ENCODE assay signal across 16 cellular contexts in the genomic region with DNA sequence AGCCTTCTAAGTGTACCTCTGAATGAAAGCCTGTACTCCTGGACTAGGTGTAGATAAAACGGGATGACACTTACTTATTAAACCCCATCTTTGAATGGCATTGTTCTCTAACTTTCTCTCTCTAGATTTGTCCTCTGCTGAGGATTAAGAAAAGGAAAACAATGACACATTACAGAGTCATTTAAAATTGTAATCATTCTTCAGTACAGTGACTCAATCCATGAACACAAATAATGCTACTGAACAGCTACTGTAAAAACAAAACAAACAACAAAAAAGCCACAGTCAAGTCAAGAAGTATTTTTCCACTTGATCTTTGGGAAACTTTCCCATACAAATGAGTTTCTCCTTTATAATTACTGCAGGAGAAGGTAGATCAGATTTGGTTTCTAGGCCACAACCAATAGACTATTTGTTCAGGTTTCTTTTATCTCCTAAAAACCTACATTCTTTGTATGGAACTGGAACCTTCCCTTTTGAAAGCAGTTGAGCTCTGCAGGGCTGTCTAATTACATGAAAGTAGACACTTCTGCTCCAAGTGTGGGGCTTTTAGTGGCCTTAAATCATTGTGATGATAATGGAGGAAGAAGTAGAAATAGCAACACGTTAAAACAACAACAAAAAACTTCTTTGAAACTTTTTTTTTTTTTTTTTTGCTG.
DNase-seq lines count a peak whose midpoint lies in the region; ATAC-seq and TF ChIP-seq lines count a peak whose summit lies in the region.
"Had no signal": no experiment of that assay in that cellular context is flagged by ENCODE, and none has a peak within 500 bp of the region (broad histone marks: within the 10 kb centered on the region; RNA-seq: fewer than 3 reads in every experiment).

No MANE protein-coding gene starts in this region.

- no peaks in the 10 kb centered on the region for H3K4me1 ChIP-seq in CD8-positive, alpha-beta T cell (ENCODE audit: insufficient read depth, low read length)
- H3K4me1 ChIP-seq: prostate gland had no signal

- no peaks in the 10 kb centered on the region for H3K9me3 Mint-ChIP-seq in CD8-positive, alpha-beta T cell
- H3K9me3 Mint-ChIP-seq in mesothelial cell of epicardium: no peaks in the 10 kb centered on the region
- H3K9me3 Mint-ChIP-seq in activated naive CD8-positive, alpha-beta T cell treated with anti-CD3 and anti-CD28 coated beads for 36 hours: no peaks in the 10 kb centered on the region
- H3K9me3 Mint-ChIP-seq: activated naive CD8-positive, alpha-beta T cell treated with anti-CD3 and anti-CD28 coated beads, Interleukin-2, amount 10 ng/mL, durations not matched to agents 7 days and 5 days; stimulated activated naive CD8-positive, alpha-beta T cell treated with anti-CD3 and anti-CD28 coated beads, Interleukin-15, amount 100 ng/mL, for 72 hours had no signal

- CTCF ChIA-PET in CD8-positive, alpha-beta T cell (lab: Charles Lee): no interaction called here

- H3K36me3 ChIP-seq in CD8-positive, alpha-beta T cell (ENCODE audit: insufficient read depth, low read length): peaks cover 37% of the 10 kb centered on the region
- H3K36me3 ChIP-seq: prostate gland had no signal

- no peak overlapping the region for H3K4me3 ChIP-seq in CD8-positive, alpha-beta T cell (ENCODE audit: low read depth, low read length)
- no peak overlapping the region for H3K4me3 ChIP-seq in astrocyte of the cerebellum (ENCODE audit: low read depth, low read length)
- H3K4me3 ChIP-seq: prostate gland had no signal

- no peak overlapping the region for H3K4me3 Mint-ChIP-seq in CD8-positive, alpha-beta T cell
- H3K4me3 Mint-ChIP-seq in mesothelial cell of epicardium: no peak overlapping the region
- H3K4me3 Mint-ChIP-seq in activated naive CD8-positive, alpha-beta T cell treated with anti-CD3 and anti-CD28 coated beads for 36 hours: no peak overlapping the region
- H3K4me3 Mint-ChIP-seq: activated naive CD8-positive, alpha-beta T cell treated with anti-CD3 and anti-CD28 coated beads, Interleukin-2, amount 10 ng/mL, durations not matched to agents 7 days and 5 days; CD14-positive monocyte; stimulated activated naive CD8-positive, alpha-beta T cell treated with anti-CD3 and anti-CD28 coated beads, Interleukin-15, amount 100 ng/mL, for 72 hours had no signal

- H3K36me3 Mint-ChIP-seq in CD8-positive, alpha-beta T cell: peaks cover 86% of the 10 kb centered on the region
- peaks cover 32% of the 10 kb centered on the region for H3K36me3 Mint-ChIP-seq in mesothelial cell of epicardium
- peaks cover 23% of the 10 kb centered on the region for H3K36me3 Mint-ChIP-seq in activated naive CD8-positive, alpha-beta T cell treated with anti-CD3 and anti-CD28 coated beads for 36 hours
- H3K36me3 Mint-ChIP-seq: CD14-positive monocyte had no signal

- H3K27me3 Mint-ChIP-seq in CD8-positive, alpha-beta T cell (ENCODE audit: low read depth): no peaks in the 10 kb centered on the region
- no peaks in the 10 kb centered on the region for H3K27me3 Mint-ChIP-seq in mesothelial cell of epicardium (ENCODE audit: low read depth)
- H3K27me3 Mint-ChIP-seq in activated naive CD8-positive, alpha-beta T cell treated with anti-CD3 and anti-CD28 coated beads for 36 hours: no peaks in the 10 kb centered on the region
- H3K27me3 Mint-ChIP-seq: activated naive CD8-positive, alpha-beta T cell treated with anti-CD3 and anti-CD28 coated beads, Interleukin-2, amount 10 ng/mL, durations not matched to agents 7 days and 5 days; stimulated activated naive CD8-positive, alpha-beta T cell treated with anti-CD3 and anti-CD28 coated beads, Interleukin-15, amount 100 ng/mL, for 72 hours had no signal

- no peaks in the 10 kb centered on the region for H3K27me3 ChIP-seq in CD8-positive, alpha-beta T cell (ENCODE audit: insufficient read depth, low read length)

- no peak for ATAC-seq in CD8-positive, alpha-beta T cell
- ATAC-seq in GM19395 (IDR thresholded peaks at IDR 0.05; ENCODE audit: unreplicated experiment): no peak
- ATAC-seq: stimulated activated naive CD8-positive, alpha-beta T cell treated with anti-CD3 and anti-CD28 coated beads, Interleukin-15, amount 100 ng/mL, for 72 hours had no signal

- POLR2A ChIA-PET in CD8-positive, alpha-beta T cell (lab: Charles Lee): no interaction called here

- no peak for TF ChIP-seq CTCF in CD8-positive, alpha-beta T cell (IDR thresholded peaks at IDR 0.05)
- TF ChIP-seq CTCF in astrocyte of the cerebellum (IDR thresholded peaks at IDR 0.05; ENCODE audit: low read depth, low read length, missing control alignments) (no peak), mesothelial cell of epicardium (IDR thresholded peaks at IDR 0.05; ENCODE audit: unreplicated experiment) (no peak)

- in situ Hi-C loops in astrocyte of the cerebellum (cut with HindIII; ENCODE audit: low sequenced_read_pairs) (no loop called here), KBM-7 (cut with MboI; ENCODE audit: low pct_unique_long_range_greater_than_20kb, low sequenced_read_pairs) (no loop called here)

- no peaks in the 10 kb centered on the region for H3K4me1 Mint-ChIP-seq in CD8-positive, alpha-beta T cell (ENCODE audit: low read depth)
- H3K4me1 Mint-ChIP-seq in mesothelial cell of epicardium: no peaks in the 10 kb centered on the region
- H3K4me1 Mint-ChIP-seq in activated naive CD8-positive, alpha-beta T cell treated with anti-CD3 and anti-CD28 coated beads for 36 hours: no peaks in the 10 kb centered on the region
- H3K4me1 Mint-ChIP-seq: activated naive CD8-positive, alpha-beta T cell treated with anti-CD3 and anti-CD28 coated beads, Interleukin-2, amount 10 ng/mL, durations not matched to agents 7 days and 5 days; CD14-positive monocyte; stimulated activated naive CD8-positive, alpha-beta T cell treated with anti-CD3 and anti-CD28 coated beads, Interleukin-15, amount 100 ng/mL, for 72 hours had no signal

- intact Hi-C loops in CD8-positive, alpha-beta T cell (cut with DNase I, micrococcal nuclease): no loop called here

- peak overlapping the region; percentile 69 for H3K27ac Mint-ChIP-seq in CD8-positive, alpha-beta T cell
- H3K27ac Mint-ChIP-seq in mesothelial cell of epicardium: no peak overlapping the region
- H3K27ac Mint-ChIP-seq in activated naive CD8-positive, alpha-beta T cell treated with anti-CD3 and anti-CD28 coated beads for 36 hours: no peak overlapping the region
- H3K27ac Mint-ChIP-seq: activated naive CD8-positive, alpha-beta T cell treated with anti-CD3 and anti-CD28 coated beads, Interleukin-2, amount 10 ng/mL, durations not matched to agents 7 days and 5 days; CD14-positive monocyte; stimulated activated naive CD8-positive, alpha-beta T cell treated with anti-CD3 and anti-CD28 coated beads, Interleukin-15, amount 100 ng/mL, for 72 hours had no signal

- no peak overlapping the region for H3K27ac ChIP-seq in CD8-positive, alpha-beta T cell (ENCODE audit: low read depth, low read length)
- H3K27ac ChIP-seq: prostate gland had no signal

- no peaks in the 10 kb centered on the region for H3K9me3 ChIP-seq in CD8-positive, alpha-beta T cell (ENCODE audit: low read length)
- H3K9me3 ChIP-seq: prostate gland had no signal

- DNase-seq in CD8-positive, alpha-beta T cell: no peak
- DNase-seq in HT1080 (ENCODE audit: low read depth) (peak; percentile 50), astrocyte of the cerebellum (ENCODE audit: low read depth) (peak; percentile 4), left kidney (ENCODE audit: low read depth, low spot score) (peak; percentile 22), mesothelial cell of epicardium (ENCODE audit: low spot score in 2 of 2, unreplicated experiment in 2 of 2) (no peak), KBM-7 (no peak)
- DNase-seq in activated naive CD8-positive, alpha-beta T cell treated with anti-CD3 and anti-CD28 coated beads for 36 hours: no peak
- DNase-seq: activated naive CD8-positive, alpha-beta T cell treated with anti-CD3 and anti-CD28 coated beads, Interleukin-2, amount 10 ng/mL, durations not matched to agents 7 days and 5 days; hippocampal formation; NCI-H1436 treated with DMSO at 0.1 percent for 48 hours; NK-92 treated with Interleukin-12 subunit alpha and Interleukin-12 subunit beta, amount 100 ng/mL, for 24 hours; stimulated activated CD4-positive, alpha-beta T cell treated with anti-CD3 and anti-CD28 coated beads, Interleukin-4, amount 100 ng/mL, for 4 hours; stimulated activated naive CD8-positive, alpha-beta T cell treated with anti-CD3 and anti-CD28 coated beads, Interleukin-15, amount 100 ng/mL, for 72 hours had no signal

Comparison
In these comparisons a context has a peak if more than half of its experiments do, and no peak if none do; other contexts are left out.
1. DNase-seq: peak in HT1080 (single experiment), astrocyte of the cerebellum (single experiment) and left kidney (single experiment); none in CD8-positive, alpha-beta T cell (0 of 7), mesothelial cell of epicardium (0 of 2), activated naive CD8-positive, alpha-beta T cell treated with anti-CD3 and anti-CD28 coated beads for 36 hours (single experiment) and KBM-7 (single experiment).